ENCODE assay signal across 14 cellular contexts in genomic region chr11:58999291-58999680, GRCh38. TPM values are rescaled to one million over a fixed set of nuclear protein-coding genes. Genes with fewer than 3 reads are reported as not detected.
DNase-seq lines count a peak whose midpoint lies in the region; ATAC-seq, FAIRE-seq and TF ChIP-seq lines count a peak whose summit lies in the region.
"Had no signal": no experiment of that assay in that cellular context is flagged by ENCODE, and none has a peak within 500 bp of the region (broad histone marks: within the 10 kb centered on the region; RNA-seq: fewer than 3 reads in every experiment).

No MANE protein-coding gene starts in this region.

- peaks cover 18% of the 10 kb centered on the region for H3K4me1 Mint-ChIP-seq in CD14-positive monocyte
- no peaks in the 10 kb centered on the region for H3K4me1 Mint-ChIP-seq in activated naive CD8-positive, alpha-beta T cell treated with anti-CD3 and anti-CD28 coated beads, Interleukin-2, amount 50 U/mL, for 24 hours

- H3K4me3 Mint-ChIP-seq in CD14-positive monocyte: no peak overlapping the region
- no peak overlapping the region for H3K4me3 Mint-ChIP-seq in activated naive CD8-positive, alpha-beta T cell treated with anti-CD3 and anti-CD28 coated beads, Interleukin-2, amount 50 U/mL, for 24 hours
- H3K4me3 Mint-ChIP-seq: T-helper 1 cell treated with Interleukin-12 subunit alpha and Interleukin-12 subunit beta and Interleukin-4 antibody, amounts not matched to agents 30 μg/mL and 1 μg/mL, for 36 hours had no signal

- H3K9me3 Mint-ChIP-seq in CD14-positive monocyte: peaks cover 0 to 1% (median 0%) of the 10 kb centered on the region in 7 donors
- H3K9me3 Mint-ChIP-seq in activated naive CD8-positive, alpha-beta T cell treated with anti-CD3 and anti-CD28 coated beads, Interleukin-2, amount 50 U/mL, for 24 hours: no peaks in the 10 kb centered on the region
- H3K9me3 Mint-ChIP-seq: T-helper 1 cell treated with Interleukin-12 subunit alpha and Interleukin-12 subunit beta and Interleukin-4 antibody, amounts not matched to agents 30 μg/mL and 1 μg/mL, for 36 hours had no signal

- H3K27ac Mint-ChIP-seq in CD14-positive monocyte: peak overlapping the region; percentile 68 to 90 (median 83)
- H3K27ac Mint-ChIP-seq in activated naive CD8-positive, alpha-beta T cell treated with anti-CD3 and anti-CD28 coated beads, Interleukin-2, amount 50 U/mL, for 24 hours: no peak overlapping the region
- H3K27ac Mint-ChIP-seq: T-helper 1 cell treated with Interleukin-12 subunit alpha and Interleukin-12 subunit beta and Interleukin-4 antibody, amounts not matched to agents 30 μg/mL and 1 μg/mL, for 36 hours had no signal

- H3K27me3 Mint-ChIP-seq in CD14-positive monocyte (ENCODE audit: low read depth in 3 of 3): peaks cover 0 to 2% (median 0%) of the 10 kb centered on the region in 3 donors
- H3K27me3 Mint-ChIP-seq in activated naive CD8-positive, alpha-beta T cell treated with anti-CD3 and anti-CD28 coated beads, Interleukin-2, amount 50 U/mL, for 24 hours: no peaks in the 10 kb centered on the region

- intact Hi-C loops in CD14-positive monocyte (cut with micrococcal nuclease): no loop called here

- DNase-seq in CD14-positive monocyte (ENCODE audit: low spot score): peak; percentile 63
- DNase-seq in RPMI8226: peak; percentile 63
- DNase-seq in urothelium cell line (ENCODE audit: low spot score): no peak
- no peak for DNase-seq in activated naive CD8-positive, alpha-beta T cell treated with anti-CD3 and anti-CD28 coated beads, Interleukin-2, amount 50 U/mL, for 24 hours
- no peak for DNase-seq in SKM-1 (lab: John Stamatoyannopoulos, UW; ENCODE audit: unreplicated experiment)
- DNase-seq: H7; Kasumi-1; NCI-H526 treated with DMSO at 0.1 percent for 48 hours; stimulated activated CD4-positive, alpha-beta T cell treated with anti-CD3 and anti-CD28 coated beads, Interleukin-4, amount 100 ng/mL, for 4 hours had no signal

- TF ChIP-seq CTCF in CD14-positive monocyte (IDR thresholded peaks at IDR 0.05): no peak

- FAIRE-seq in urothelium cell line (lab: Jason Lieb, UNC): no peak
- FAIRE-seq: endometrium had no signal

- no peaks in the 10 kb centered on the region for H3K36me3 Mint-ChIP-seq in CD14-positive monocyte
- H3K36me3 Mint-ChIP-seq in activated naive CD8-positive, alpha-beta T cell treated with anti-CD3 and anti-CD28 coated beads, Interleukin-2, amount 50 U/mL, for 24 hours (ENCODE audit: low read depth): no peaks in the 10 kb centered on the region

- ATAC-seq in GM19463 (IDR thresholded peaks at IDR 0.05; ENCODE audit: unreplicated experiment): peak; percentile 92
- ATAC-seq in HG03060 (IDR thresholded peaks at IDR 0.05; ENCODE audit: low read depth, unreplicated experiment): peak; percentile 89
- ATAC-seq in activated naive CD8-positive, alpha-beta T cell treated with anti-CD3 and anti-CD28 coated beads, Interleukin-2, amount 50 U/mL, for 24 hours: no peak
- no peak for ATAC-seq in HG03045 (IDR thresholded peaks at IDR 0.05; ENCODE audit: unreplicated experiment)

RNA-seq across cellular contexts. Expression of gene GLYATL1, which starts 60.0 kb away (rescaled TPM):
- not detected for polyA plus RNA-seq in CD14-positive monocyte

Comparison
In these comparisons a context has a peak if more than half of its experiments do, and no peak if none do; other contexts are left out.
1. DNase-seq: peak in CD14-positive monocyte (single experiment) and RPMI8226 (single experiment); none in urothelium cell line (single experiment), activated naive CD8-positive, alpha-beta T cell treated with anti-CD3 and anti-CD28 coated beads, Interleukin-2, amount 50 U/mL, for 24 hours (single experiment) and SKM-1 (single experiment).
2. ATAC-seq: peak in GM19463 (single experiment) and HG03060 (single experiment); none in activated naive CD8-positive, alpha-beta T cell treated with anti-CD3 and anti-CD28 coated beads, Interleukin-2, amount 50 U/mL, for 24 hours (single experiment) and HG03045 (single experiment).